Comparison of ENCODE assay signal across 8 cellular contexts in the genomic region with DNA sequence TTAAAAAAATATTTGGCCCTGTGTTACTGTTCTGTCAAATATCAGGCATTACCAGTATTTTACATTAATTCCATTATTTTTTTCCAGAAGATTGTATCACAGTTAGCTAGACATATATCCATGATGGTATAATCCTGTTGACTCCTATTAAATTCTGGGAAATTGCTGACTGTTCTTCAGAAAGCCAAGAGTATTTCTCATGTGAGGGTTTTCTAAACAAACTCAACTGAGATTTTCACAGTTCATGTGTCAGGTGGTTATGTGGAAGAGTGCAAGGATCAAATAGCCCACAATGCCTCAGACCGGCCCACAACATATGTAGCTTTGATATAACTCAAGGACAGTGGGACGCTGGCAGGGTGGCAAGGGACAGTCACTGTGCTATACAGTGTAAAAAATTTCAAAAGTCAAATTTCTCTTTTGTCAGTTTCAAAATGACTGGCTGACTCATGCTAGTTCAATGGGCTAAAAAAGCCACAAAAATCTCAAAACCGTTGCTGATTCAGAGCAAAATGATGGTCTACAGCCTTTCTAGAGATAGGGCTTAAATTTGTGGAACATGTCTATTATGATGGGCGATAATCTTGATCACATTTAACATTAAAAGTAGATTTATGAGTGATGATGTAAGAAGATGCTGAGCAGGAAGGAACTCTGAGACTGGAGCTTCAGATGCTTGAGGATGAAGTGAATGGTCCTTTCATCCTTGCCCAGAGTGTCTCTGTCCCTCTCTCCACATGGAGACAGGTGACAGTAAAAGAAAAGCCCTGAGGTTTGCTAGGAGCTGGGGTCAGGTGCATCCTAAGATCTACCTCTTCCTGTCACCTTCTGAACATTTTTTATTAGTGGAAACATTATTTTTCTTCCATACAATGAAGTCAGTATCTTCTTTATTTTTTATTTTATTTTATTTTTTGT.
DNase-seq lines count a peak whose midpoint lies in the region; ATAC-seq and TF ChIP-seq lines count a peak whose summit lies in the region.

No MANE protein-coding gene starts in this region.

- H3K36me3 Mint-ChIP-seq in endothelial cell (ENCODE audit: low read depth, unreplicated experiment) = no peaks in the 10 kb centered on the region

- H3K27ac ChIP-seq in dorsolateral prefrontal cortex = no peak overlapping the region

- peaks cover 5% of the 10 kb centered on the region for H3K4me1 Mint-ChIP-seq in endothelial cell (ENCODE audit: unreplicated experiment)

- H3K27me3 Mint-ChIP-seq in endothelial cell (ENCODE audit: unreplicated experiment) = peaks cover 3% of the 10 kb centered on the region

- no peaks in the 10 kb centered on the region for H3K27me3 ChIP-seq in dorsolateral prefrontal cortex

- ATAC-seq in GM21576 (IDR thresholded peaks at IDR 0.05; ENCODE audit: unreplicated experiment) = peak; percentile 94

- H3K9me3 Mint-ChIP-seq in endothelial cell (ENCODE audit: unreplicated experiment) = no peaks in the 10 kb centered on the region

- TF ChIP-seq CTCF in fibroblast of the aortic adventitia (IDR thresholded peaks at IDR 0.05; ENCODE audit: insufficient read depth, low read length) (no peak), endothelial cell (IDR thresholded peaks at IDR 0.05; ENCODE audit: unreplicated experiment) (no peak), dorsolateral prefrontal cortex (IDR thresholded peaks at IDR 0.05 in 54 of 56, conservative IDR thresholded peaks at IDR 0.05 in 2 of 56; ENCODE audit: low read depth in 1 of 56, partially characterized antibody in 56 of 56) (no peak)

- intact Hi-C loops in dorsolateral prefrontal cortex (cut with DNase I) = no loop called here

- no peak overlapping the region for H3K4me3 Mint-ChIP-seq in endothelial cell (ENCODE audit: unreplicated experiment)

- no peak overlapping the region for H3K27ac Mint-ChIP-seq in endothelial cell (ENCODE audit: unreplicated experiment)

- DNase-seq in GM04503 (ENCODE audit: low read depth) (peak; percentile 83), HT1080 (ENCODE audit: low read depth) (peak; percentile 91), fibroblast of the aortic adventitia (ENCODE audit: low read depth) (peak; percentile 89), endothelial cell (ENCODE audit: low spot score) (no peak), RPMI8226 (no peak), dorsolateral prefrontal cortex (no peak), middle frontal gyrus (ENCODE audit: extremely low spot score, low spot score) (no peak)

- H3K4me3 ChIP-seq in fibroblast of the aortic adventitia (ENCODE audit: low read depth, low read length) = no peak overlapping the region
- H3K4me3 ChIP-seq in dorsolateral prefrontal cortex = no peak overlapping the region

Comparison
In these comparisons a context has a peak if more than half of its experiments do, and no peak if none do; other contexts are left out.
1. DNase-seq: peak in GM04503 (single experiment), HT1080 (single experiment) and fibroblast of the aortic adventitia (single experiment); none in endothelial cell (single experiment), RPMI8226 (single experiment), dorsolateral prefrontal cortex (0 of 10) and middle frontal gyrus (single experiment).